In the genomic region with DNA sequence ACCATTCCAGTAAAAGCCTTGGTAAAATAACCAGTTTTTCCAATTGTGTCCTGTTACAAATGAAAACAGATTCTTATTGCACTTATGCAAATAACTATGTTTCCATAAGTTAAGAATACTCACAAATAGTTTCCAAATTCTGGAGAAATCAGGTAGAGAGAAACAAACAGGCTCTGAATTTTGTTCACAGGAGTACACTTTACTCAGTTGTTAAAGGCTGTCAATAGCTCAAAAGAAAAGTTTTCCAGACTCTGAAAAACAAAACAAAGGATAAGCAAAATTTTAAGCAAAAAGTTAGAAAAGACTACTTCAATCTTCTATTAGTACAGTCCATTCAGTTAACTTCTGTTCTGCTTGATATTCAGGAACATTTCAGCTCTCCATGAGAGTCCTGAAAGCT, we compare ENCODE assay signal across 23 cellular contexts. TPM values are rescaled to one million over a fixed set of nuclear protein-coding genes. Genes with fewer than 3 reads are reported as not detected.
"Had no signal": no experiment of that assay in that cellular context is flagged by ENCODE, and none has a peak within 500 bp of the region (broad histone marks: within the 10 kb centered on the region; RNA-seq: fewer than 3 reads in every experiment).

No MANE protein-coding gene starts in this region.

- FAIRE-seq: HepG2 had no signal

- H3K9me3 ChIP-seq: SJCRH30 had no signal

- H3K36me3 ChIP-seq: MG63, Peyer's patch, SJCRH30 had no signal

- DNase-seq: IMR-90, Karpas-422, KG1, MG63, NCI-H1092 treated with DMSO at 0.1 percent for 48 hours, NCI-H1436, NCI-H187, NCI-H2029, NCI-H2081 treated with DMSO at 0.1 percent for 48 hours, NCI-H2171, NCI-H226, NCI-H446, NCI-H510A, NCI-H524 treated with DMSO at 0.1 percent for 48 hours, NCI-H69, NCI-H774, PC-9, Peyer's patch, SHP77 treated with DMSO at 0.1 percent for 48 hours, SJCRH30 had no signal

- H3K4me3 ChIP-seq: MG63, PC-9, Peyer's patch, SJCRH30 had no signal

- H3K4me1 ChIP-seq: Peyer's patch, SJCRH30 had no signal

- H3K27me3 ChIP-seq: MG63, Peyer's patch, SJCRH30 had no signal

- H3K4me2 ChIP-seq: PC-9 had no signal

- H3K27ac ChIP-seq: PC-9, Peyer's patch, SJCRH30 had no signal

- H2AFZ ChIP-seq: PC-9 had no signal

- ATAC-seq: HepG2, Right ventricle myocardium inferior, SK-N-SH treated with all-trans-retinoic acid at 6 μM for 48 hours had no signal

RNA-seq across cellular contexts. Expression of a gene that starts 32.8 kb away (rescaled TPM):
- total RNA-seq: HepG2, Right ventricle myocardium inferior had no signal
- polyA plus RNA-seq: HepG2 had no signal
